8 cellular contexts compared by ENCODE assay signal in genomic region chr2:196234672-196235071, GRCh38.
A peak's percentile ranks its signal among the peaks of the same experiment; 100 is the strongest.
DNase-seq lines count a peak whose midpoint lies in the region; ATAC-seq and TF ChIP-seq lines count a peak whose summit lies in the region.

No MANE protein-coding gene starts in this region.

- H3K4me3 ChIP-seq in tibial artery (no peak overlapping the region), psoas muscle (no peak overlapping the region)

- H3K27ac ChIP-seq in KOPT-K1 (ENCODE audit: low read depth, low read length, poor library complexity, severe bottlenecking) (peak overlapping the region; percentile 63), tibial artery (no peak overlapping the region), psoas muscle (no peak overlapping the region)

- intact Hi-C loops in tibial artery (cut with DNase I; ENCODE audit: low total_unique reads) (no loop called here), psoas muscle (cut with DNase I) (no loop called here)

- no peaks in the 10 kb centered on the region for H3K36me3 ChIP-seq in KOPT-K1 (ENCODE audit: insufficient read depth, low read length)
- H3K36me3 ChIP-seq in tibial artery, result no peaks in the 10 kb centered on the region
- no peaks in the 10 kb centered on the region for H3K36me3 ChIP-seq in psoas muscle (ENCODE audit: insufficient read depth in 1 of 2, low read depth in 1 of 2)

- DNase-seq in activated T-cell treated with anti-CD3 and anti-CD28 coated beads for 1 hour (ENCODE audit: low read depth) (peak; percentile 23), islet precursor cell (peak; percentile 64), tibial artery (no peak), psoas muscle (no peak), LoVo (ENCODE audit: low spot score) (no peak)

- peaks cover 0 to 24% (median 21%) of the 10 kb centered on the region in 4 donors for H3K4me1 ChIP-seq in tibial artery
- H3K4me1 ChIP-seq in psoas muscle, result peaks cover 9% of the 10 kb centered on the region

- peak; percentile 46 for ATAC-seq in GM18511 (IDR thresholded peaks at IDR 0.05; ENCODE audit: unreplicated experiment)
- ATAC-seq in psoas muscle, result no peak
- ATAC-seq in HG03135 (IDR thresholded peaks at IDR 0.05; ENCODE audit: unreplicated experiment), result no peak

- H3K9me3 ChIP-seq in KOPT-K1 (ENCODE audit: insufficient read depth, low read length, poor library complexity, severe bottlenecking) (peaks cover 8% of the 10 kb centered on the region), tibial artery (no peaks in the 10 kb centered on the region), psoas muscle (no peaks in the 10 kb centered on the region)

- TF ChIP-seq CTCF in tibial artery (IDR thresholded peaks at IDR 0.05), result no peak
- TF ChIP-seq CTCF in psoas muscle (IDR thresholded peaks at IDR 0.05), result no peak

- 51 to 73% (median 58%) methylated on average over 4 of the region's 4 CpGs for WGBS in psoas muscle, 3 donors

- H3K27me3 ChIP-seq in tibial artery (no peaks in the 10 kb centered on the region), psoas muscle (ENCODE audit: insufficient read depth in 3 of 3, low read length in 2 of 3) (no peaks in the 10 kb centered on the region)

Comparison
In these comparisons a context has a peak if more than half of its experiments do, and no peak if none do; other contexts are left out.
1. DNase-seq: peak in activated T-cell treated with anti-CD3 and anti-CD28 coated beads for 1 hour (single experiment) and islet precursor cell (single experiment); none in tibial artery (0 of 2), psoas muscle (0 of 2) and LoVo (single experiment).